In the genomic region with DNA sequence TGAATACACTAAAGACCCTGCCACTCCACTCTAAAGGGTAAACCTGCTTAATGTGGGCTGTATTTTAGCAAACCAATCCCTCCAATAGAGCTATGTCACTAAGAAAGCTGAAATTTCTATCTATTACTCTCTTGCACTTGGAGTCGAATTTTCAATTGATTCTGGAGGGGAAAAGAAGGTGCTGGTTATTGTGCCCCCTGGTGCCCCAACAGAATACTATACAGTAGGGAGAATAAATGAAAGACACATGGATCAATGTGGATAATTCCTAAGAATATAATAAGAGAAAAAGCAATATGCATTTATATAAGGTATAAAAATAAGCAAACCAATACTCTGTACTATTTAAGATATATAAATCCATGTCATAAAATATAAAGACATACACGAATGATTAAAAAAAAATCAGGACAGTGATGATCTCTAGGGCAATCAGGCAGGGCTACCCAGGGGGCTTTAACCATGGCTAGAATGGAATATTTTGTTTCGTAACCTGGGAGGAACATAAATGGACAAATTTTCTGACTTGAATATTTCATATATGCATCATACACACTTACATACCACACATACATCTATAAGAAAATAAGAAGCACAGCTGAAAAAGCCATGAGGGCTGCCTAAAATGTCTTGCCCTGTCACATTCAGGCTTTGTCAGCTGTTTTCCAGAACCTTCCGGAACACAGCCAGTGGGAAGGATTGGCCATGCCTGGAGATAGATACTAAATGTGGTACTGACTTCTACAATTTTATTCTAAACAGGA, we compare ENCODE assay signal across 10 cellular contexts. TPM values are rescaled to one million over a fixed set of nuclear protein-coding genes. Genes with fewer than 3 reads are reported as not detected.
A peak's percentile ranks its signal among the peaks of the same experiment; 100 is the strongest.
DNase-seq lines count a peak whose midpoint lies in the region; ATAC-seq and TF ChIP-seq lines count a peak whose summit lies in the region.
"Had no signal": no experiment of that assay in that cellular context is flagged by ENCODE, and none has a peak within 500 bp of the region (broad histone marks: within the 10 kb centered on the region; RNA-seq: fewer than 3 reads in every experiment).

No MANE protein-coding gene starts in this region.

- TF ChIP-seq CTCF in SK-N-SH (IDR thresholded peaks at IDR 0.05) (peak; percentile 69), left ventricle myocardium inferior (IDR thresholded peaks at IDR 0.05; ENCODE audit: borderline replicate concordance) (peak; percentile 68)

- CTCF ChIA-PET in SK-N-SH (lab: Yijun Ruan, JAX) = interaction anchor here (0.9 to 1.0 kb wide), 3 partner anchors 11 to 1710 kb away, joined by 3 read pairs; no protein-coding TSS in a partner anchor

- H3K4me3 ChIP-seq in H7 (ENCODE audit: insufficient read depth, low read depth, low read length) = no peak overlapping the region
- no peak overlapping the region for H3K4me3 ChIP-seq in SK-N-SH (ENCODE audit: low read depth in 2 of 2, low read length in 1 of 2)
- no peak overlapping the region for H3K4me3 ChIP-seq in left ventricle myocardium inferior
- H3K4me3 ChIP-seq: lung, SJCRH30 had no signal

- DNase-seq in COR-L47 (lab: John Stamatoyannopoulos, UW) (peak; percentile 10), H7 (peak; percentile 49), SK-N-SH (peak; percentile 43), left ventricle myocardium inferior (no peak), middle frontal gyrus (ENCODE audit: extremely low spot score, low spot score) (no peak)

- intact Hi-C loops in left ventricle myocardium inferior (cut with micrococcal nuclease) = no loop called here

- H3F3A ChIP-seq in SK-N-SH (replicated peaks; ENCODE audit: insufficient read depth) = peaks cover 9% of the 10 kb centered on the region

- H3K79me2 ChIP-seq in SK-N-SH (ENCODE audit: insufficient read depth) = no peaks in the 10 kb centered on the region

- H3K27me3 ChIP-seq in H7 (ENCODE audit: control insufficient read depth, insufficient read depth, low read length) = no peaks in the 10 kb centered on the region
- H3K27me3 ChIP-seq in SK-N-SH (ENCODE audit: insufficient read depth) = no peaks in the 10 kb centered on the region
- H3K27me3 ChIP-seq in left ventricle myocardium inferior (ENCODE audit: low read depth) = no peaks in the 10 kb centered on the region
- H3K27me3 ChIP-seq: SJCRH30 had no signal

- TF ChIP-seq EP300 in SK-N-SH (IDR thresholded peaks at IDR 0.05; ENCODE audit: borderline replicate concordance in 1 of 2, low read depth in 1 of 2, low read length in 1 of 2) = no peak

- H3K27ac ChIP-seq in SK-N-SH (ENCODE audit: low read depth in 2 of 2, low read length in 1 of 2) = peak overlapping the region in 1 of 2 experiments; percentile 44; a peak in 2 of 4 replicates
- no peak overlapping the region for H3K27ac ChIP-seq in left ventricle myocardium inferior (replicated peaks)
- H3K27ac ChIP-seq: SJCRH30 had no signal

- H2AFZ ChIP-seq in SK-N-SH (ENCODE audit: low read depth) = peak overlapping the region; percentile 16; the same call in 1 of the 2 replicates

- POLR2A ChIA-PET in SK-N-SH (lab: Yijun Ruan, JAX) = no interaction called here

- H3K9me3 ChIP-seq in SK-N-SH (no peaks in the 10 kb centered on the region), left ventricle myocardium inferior (replicated peaks) (no peaks in the 10 kb centered on the region)
- H3K9me3 ChIP-seq: SJCRH30 had no signal

- no peaks in the 10 kb centered on the region for H3K36me3 ChIP-seq in H7 (replicated peaks; ENCODE audit: control insufficient read depth, insufficient read depth, low read length)
- no peaks in the 10 kb centered on the region for H3K36me3 ChIP-seq in SK-N-SH (replicated peaks in 1 of 2; ENCODE audit: control insufficient read depth in 1 of 2, insufficient read depth in 2 of 2, low read length in 1 of 2)
- H3K36me3 ChIP-seq in left ventricle myocardium inferior = no peaks in the 10 kb centered on the region
- H3K36me3 ChIP-seq: SJCRH30 had no signal

- 88% methylated on average over 4 of the region's 4 CpGs for WGBS in SK-N-SH (ENCODE audit: low lambda C conversion rate)

- H3K4me1 ChIP-seq in SK-N-SH (ENCODE audit: control insufficient read depth in 1 of 2, insufficient read depth in 2 of 2, low read depth in 1 of 2, low read length in 1 of 2) = peaks cover 8 to 10% of the 10 kb centered on the region in 2 experiments; a peak in 3 of 4 replicates
- H3K4me1 ChIP-seq in left ventricle myocardium inferior = peaks cover 7% of the 10 kb centered on the region
- H3K4me1 ChIP-seq: SJCRH30 had no signal

- H3K9me2 ChIP-seq in SK-N-SH = no peaks in the 10 kb centered on the region

- peak; percentile 63 for TF ChIP-seq RAD21 in SK-N-SH (IDR thresholded peaks at IDR 0.05; ENCODE audit: low read length)

- no peaks in the 10 kb centered on the region for H4K20me1 ChIP-seq in SK-N-SH (ENCODE audit: insufficient read depth)

- H3K4me2 ChIP-seq in SK-N-SH = peak overlapping the region; percentile 8; the same call in 1 of the 2 replicates

- no peak for ATAC-seq in GM21390 (IDR thresholded peaks at IDR 0.05; ENCODE audit: unreplicated experiment)
- no peak for ATAC-seq in HG02884 (IDR thresholded peaks at IDR 0.05; ENCODE audit: unreplicated experiment)
- no peak for ATAC-seq in GM18870 (IDR thresholded peaks at IDR 0.05; ENCODE audit: unreplicated experiment)

- H3K9ac ChIP-seq in SK-N-SH = peak overlapping the region; percentile 29; the same call in 1 of the 2 replicates

TF ChIP-seq in SK-N-SH, 30 proteins besides CTCF, POLR2A, EP300 and RAD21:
- TF ChIP-seq SIN3A (IDR thresholded peaks at IDR 0.05; ENCODE audit: borderline replicate concordance, low read depth, low read length) (no peak), SMC3 (IDR thresholded peaks at IDR 0.05; ENCODE audit: low read depth, low read length) (peak; percentile 45), NRF1 (IDR thresholded peaks at IDR 0.05; ENCODE audit: low read depth, low read length) (no peak)

RNA-seq across cellular contexts. Expression of a gene that starts 54.4 kb away (rescaled TPM):
- total RNA-seq in H7 (2014; rRNA removed; shearing (Covaris generic)) = 9.8 and 10.8 TPM in 2 replicates
- polyA plus RNA-seq in SK-N-SH (2012; rRNA removed) = 2.9 and 3.9 TPM in 2 replicates
- 5.4 and 8.0 TPM in 2 replicates for polyA plus RNA-seq in SK-N-SH (2012; cell fraction: cytosol; rRNA removed)
- 1.4 and 2.8 TPM in 2 replicates for polyA plus RNA-seq in SK-N-SH (2012; cell fraction: nucleus; rRNA removed)
- total RNA-seq in left ventricle myocardium inferior = 2.2 TPM

RNA-seq across cellular contexts. Expression of a gene that starts 55.6 kb away (rescaled TPM):
- 59.5 and 75.4 TPM in 2 replicates for total RNA-seq in H7 (2014; rRNA removed; shearing (Covaris generic))
- polyA plus RNA-seq in SK-N-SH (2012; rRNA removed) = 14.5 and 18.1 TPM in 2 replicates
- 13.3 and 15.7 TPM in 2 replicates for polyA plus RNA-seq in SK-N-SH (2012; cell fraction: cytosol; rRNA removed)
- polyA plus RNA-seq in SK-N-SH (2012; cell fraction: nucleus; rRNA removed) = 13.5 and 21.1 TPM in 2 replicates
- 3.4 TPM for total RNA-seq in left ventricle myocardium inferior

Comparison
In these comparisons a context has a peak if more than half of its experiments do, and no peak if none do; other contexts are left out.
1. DNase-seq: peak in COR-L47 (single experiment), H7 (single experiment) and SK-N-SH (single experiment); none in left ventricle myocardium inferior (single experiment) and middle frontal gyrus (single experiment).
2. RNA of a gene that starts 55.6 kb away (total RNA-seq): 59.5 to 75.4 TPM in H7; 3.4 TPM in left ventricle myocardium inferior (single experiment); every median in the first group is over 10 times any median in the second.